In the genomic region with DNA sequence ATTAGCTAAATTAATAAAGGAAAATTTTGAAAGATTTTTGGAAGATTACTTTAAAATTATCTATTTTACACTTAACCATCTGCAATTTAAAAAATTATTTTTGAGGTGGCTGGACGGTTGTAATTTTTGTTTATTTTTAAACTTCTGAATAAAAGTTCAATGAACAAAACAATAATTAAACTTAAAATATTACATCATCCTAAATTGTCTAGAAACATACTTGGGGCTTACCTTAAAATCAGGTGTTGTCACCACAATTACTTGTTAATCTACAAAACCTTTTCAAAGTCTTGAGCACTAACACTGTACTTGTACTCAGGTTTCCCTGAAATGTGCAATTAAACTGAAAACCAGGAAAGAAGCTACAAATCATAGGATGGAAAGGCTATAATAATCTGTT, we compare ENCODE assay signal across 19 cellular contexts.
"Had no signal": no experiment of that assay in that cellular context is flagged by ENCODE, and none has a peak within 500 bp of the region (broad histone marks: within the 10 kb centered on the region; RNA-seq: fewer than 3 reads in every experiment).

No MANE protein-coding gene starts in this region.

- ATAC-seq: gastrocnemius medialis; heart right ventricle; left cardiac atrium; left lung; left ventricle myocardium superior; lower lobe of right lung; naive thymus-derived CD4-positive, alpha-beta T cell had no signal

- DNase-seq: dermis blood vessel endothelial cell; dorsolateral prefrontal cortex; effector CD4-positive, alpha-beta T cell; effector memory CD4-positive, alpha-beta T cell; esophagus squamous epithelium; foreskin fibroblast; foreskin melanocyte; gastrocnemius medialis; glutamatergic neuron; head of caudate nucleus; heart right ventricle; hippocampal formation; left cardiac atrium; left lung; left ventricle myocardium superior; lower lobe of right lung; mesenchymal stem cell; midbrain; naive thymus-derived CD4-positive, alpha-beta T cell had no signal
